ENCODE assay signal across 26 cellular contexts in genomic region chr2:217840522-217840921, GRCh38.
DNase-seq lines count a peak whose midpoint lies in the region; ATAC-seq, FAIRE-seq and TF ChIP-seq lines count a peak whose summit lies in the region.
"Had no signal": no experiment of that assay in that cellular context is flagged by ENCODE, and none has a peak within 500 bp of the region (broad histone marks: within the 10 kb centered on the region; RNA-seq: fewer than 3 reads in every experiment).

No MANE protein-coding gene starts in this region.

- TF ChIP-seq POLR2A in esophagus muscularis mucosa (IDR thresholded peaks at IDR 0.05; ENCODE audit: low read depth) (no peak), upper lobe of left lung (IDR thresholded peaks at IDR 0.05) (no peak)

- TF ChIP-seq CTCF in esophagus muscularis mucosa (IDR thresholded peaks at IDR 0.05): no peak
- no peak for TF ChIP-seq CTCF in kidney (IDR thresholded peaks at IDR 0.05; ENCODE audit: borderline replicate concordance, extremely low read depth, insufficient read depth)
- TF ChIP-seq CTCF in upper lobe of left lung (IDR thresholded peaks at IDR 0.05): no peak
- no peak for TF ChIP-seq CTCF in GM20000 (IDR thresholded peaks at IDR 0.05; ENCODE audit: extremely low read depth, missing control alignments)

- no peak for TF ChIP-seq EP300 in esophagus muscularis mucosa (IDR thresholded peaks at IDR 0.05)
- TF ChIP-seq EP300 in upper lobe of left lung (IDR thresholded peaks at IDR 0.05): no peak

- FAIRE-seq in kidney (lab: Jason Lieb, UNC): no peak
- FAIRE-seq: G401.6, TTC549 had no signal

- H3K9ac ChIP-seq in kidney (ENCODE audit: low read length in 2 of 2) (no peak overlapping the region), rectal smooth muscle tissue (ENCODE audit: low read length) (no peak overlapping the region)
- H3K9ac ChIP-seq: BLaER1 treated with 17β-estradiol and CSF1 and Interleukin-3, amounts not matched to agents 10 nM and 100 nM had no signal

- ATAC-seq in upper lobe of left lung (ENCODE audit: low FRiP score in 2 of 2): no peak
- ATAC-seq: stimulated activated naive CD8-positive, alpha-beta T cell treated with anti-CD3 and anti-CD28 coated beads, Interleukin-15, Interleukin-2, amounts not matched to agents 100 U/mL and 50 U/mL, for 24 hours had no signal

- intact Hi-C loops in esophagus muscularis mucosa (cut with DNase I) (no loop called here), kidney (cut with DNase I) (no loop called here)

- peak overlapping the region; percentile 83 to 90 (median 88) for H3K27ac ChIP-seq in esophagus muscularis mucosa (replicated peaks in 1 of 4)
- H3K27ac ChIP-seq in kidney (ENCODE audit: low read depth in 2 of 2, low read length in 2 of 2): no peak overlapping the region
- H3K27ac ChIP-seq in rectal smooth muscle tissue (ENCODE audit: low read depth, low read length): peak overlapping the region; percentile 69
- H3K27ac ChIP-seq in upper lobe of left lung: peak overlapping the region in 3 of 4 donors; percentile 64 to 79 (median 74)
- H3K27ac ChIP-seq: neutrophil, RWPE1, SK-N-MC had no signal

- H3K27me3 ChIP-seq in esophagus muscularis mucosa (no peaks in the 10 kb centered on the region), rectal smooth muscle tissue (ENCODE audit: control insufficient read depth, insufficient read depth, low read length) (no peaks in the 10 kb centered on the region), upper lobe of left lung (no peaks in the 10 kb centered on the region)
- H3K27me3 ChIP-seq: dorsolateral prefrontal cortex, neutrophil had no signal

- WGBS in esophagus muscularis mucosa: 70% methylated on average over 3 of the region's 3 CpGs
- WGBS in upper lobe of left lung, 2 donors: 78% methylated on average over 3 of the region's 3 CpGs; no CpG with 5 or more reads in 1 of the 2 donors

- no peak overlapping the region for H3K4me3 ChIP-seq in esophagus muscularis mucosa
- H3K4me3 ChIP-seq in kidney (ENCODE audit: low read length in 2 of 2): no peak overlapping the region
- H3K4me3 ChIP-seq in rectal smooth muscle tissue (ENCODE audit: low read length): no peak overlapping the region
- H3K4me3 ChIP-seq in upper lobe of left lung: no peak overlapping the region
- H3K4me3 ChIP-seq: BLaER1 treated with 17β-estradiol and CSF1 and Interleukin-3, amounts not matched to agents 10 nM and 100 nM; dorsolateral prefrontal cortex; HAP-1; SK-N-MC; skin epidermis had no signal

- peaks cover 92 to 100% (median 100%) of the 10 kb centered on the region in 4 donors for H3K4me1 ChIP-seq in esophagus muscularis mucosa
- peaks cover 24 to 40% of the 10 kb centered on the region in 2 donors for H3K4me1 ChIP-seq in kidney (ENCODE audit: control insufficient read depth in 1 of 2, insufficient read depth in 1 of 2, low read depth in 1 of 2, low read length in 2 of 2)
- peaks cover 79% of the 10 kb centered on the region for H3K4me1 ChIP-seq in rectal smooth muscle tissue (ENCODE audit: control insufficient read depth, insufficient read depth, low read length)
- peaks cover 66 to 82% (median 77%) of the 10 kb centered on the region in 4 donors for H3K4me1 ChIP-seq in upper lobe of left lung
- H3K4me1 ChIP-seq: HAP-1 had no signal

- H3K36me3 ChIP-seq in esophagus muscularis mucosa: peaks cover 10 to 64% (median 60%) of the 10 kb centered on the region in 4 donors
- peaks cover 35 to 64% of the 10 kb centered on the region in 2 donors for H3K36me3 ChIP-seq in kidney (ENCODE audit: control insufficient read depth in 1 of 2, insufficient read depth in 2 of 2, low read length in 2 of 2)
- peaks cover 28% of the 10 kb centered on the region for H3K36me3 ChIP-seq in rectal smooth muscle tissue (ENCODE audit: control insufficient read depth, insufficient read depth, low read length)
- H3K36me3 ChIP-seq in upper lobe of left lung: peaks cover 7 to 45% (median 11%) of the 10 kb centered on the region in 4 donors
- H3K36me3 ChIP-seq: HAP-1, neutrophil had no signal

- DNase-seq in esophagus muscularis mucosa (ENCODE audit: extremely low spot score): no peak
- DNase-seq in kidney: peak; percentile 53
- peak in 1 of 2 donors; percentile 45 for DNase-seq in upper lobe of left lung
- DNase-seq in NCI-H82 treated with DMSO at 0.1 percent for 48 hours (lab: John Stamatoyannopoulos, UW; ENCODE audit: unreplicated experiment): no peak
- no peak for DNase-seq in NK-92 (lab: John Stamatoyannopoulos, UW; ENCODE audit: unreplicated experiment)
- DNase-seq in GM20000 (ENCODE audit: low spot score): no peak
- DNase-seq: activated CD4-positive, alpha-beta memory T cell treated with anti-CD3 and anti-CD28 coated beads, Interleukin-2, amount 10 ng/mL, durations not matched to agents 7 days and 5 days; activated effector memory CD4-positive, alpha-beta T cell treated with Interleukin-2 at 50 U/mL for 16 hours; activated naive CD8-positive, alpha-beta T cell treated with anti-CD3 and anti-CD28 coated beads for 36 hours; COR-L47; dorsolateral prefrontal cortex; glutamatergic neuron; NCI-H1417; NCI-H2081 treated with DMSO at 0.1 percent for 48 hours; NCI-H446; NCI-H82; stimulated activated naive CD8-positive, alpha-beta T cell treated with anti-CD3 and anti-CD28 coated beads, Interleukin-15, Interleukin-2, amounts not matched to agents 100 U/mL and 50 U/mL, for 24 hours had no signal

- peaks cover 0 to 7% (median 0%) of the 10 kb centered on the region in 4 donors for H3K9me3 ChIP-seq in esophagus muscularis mucosa
- H3K9me3 ChIP-seq in kidney (ENCODE audit: control insufficient read depth in 1 of 2, low read length in 2 of 2): no peaks in the 10 kb centered on the region
- H3K9me3 ChIP-seq in upper lobe of left lung: no peaks in the 10 kb centered on the region
- H3K9me3 ChIP-seq: HAP-1, neutrophil had no signal

Comparison
In these comparisons a context has a peak if more than half of its experiments do, and no peak if none do; other contexts are left out.
1. H3K27ac ChIP-seq: peak in esophagus muscularis mucosa (4 of 4), rectal smooth muscle tissue (single experiment) and upper lobe of left lung (3 of 4); none in kidney (0 of 2).